Comparison of ENCODE assay signal across 1 cellular context in genomic region chr20:1171461-1172093, GRCh38.
TF ChIP-seq lines count a peak whose summit lies in the region.

No MANE protein-coding gene starts in this region.

TF ChIP-seq in WTC11, 78 proteins besides CTCF, POLR2A, EP300 and RAD21 (continued from another document):
- TF ChIP-seq USF1 (CRISPR knock-in tag; IDR thresholded peaks at IDR 0.05) (no peak), ZNF396 (CRISPR knock-in tag; IDR thresholded peaks at IDR 0.05; ENCODE audit: borderline replicate concordance) (no peak)
- TF ChIP-seq, protein P1, sequence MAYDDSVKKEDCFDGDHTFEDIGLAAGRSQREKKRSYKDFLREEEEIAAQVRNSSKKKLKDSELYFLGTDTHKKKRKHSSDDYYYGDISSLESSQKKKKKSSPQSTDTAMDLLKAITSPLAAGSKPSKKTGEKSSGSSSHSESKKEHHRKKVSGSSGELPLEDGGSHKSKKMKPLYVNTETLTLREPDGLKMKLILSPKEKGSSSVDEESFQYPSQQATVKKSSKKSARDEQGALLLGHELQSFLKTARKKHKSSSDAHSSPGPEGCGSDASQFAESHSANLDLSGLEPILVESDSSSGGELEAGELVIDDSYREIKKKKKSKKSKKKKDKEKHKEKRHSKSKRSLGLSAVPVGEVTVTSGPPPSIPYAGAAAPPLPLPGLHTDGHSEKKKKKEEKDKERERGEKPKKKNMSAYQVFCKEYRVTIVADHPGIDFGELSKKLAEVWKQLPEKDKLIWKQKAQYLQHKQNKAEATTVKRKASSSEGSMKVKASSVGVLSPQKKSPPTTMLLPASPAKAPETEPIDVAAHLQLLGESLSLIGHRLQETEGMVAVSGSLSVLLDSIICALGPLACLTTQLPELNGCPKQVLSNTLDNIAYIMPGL (CRISPR knock-in tag; IDR thresholded peaks at IDR 0.05): no peak; the same call in 1 of the 2 replicates
- TF ChIP-seq, protein P2, sequence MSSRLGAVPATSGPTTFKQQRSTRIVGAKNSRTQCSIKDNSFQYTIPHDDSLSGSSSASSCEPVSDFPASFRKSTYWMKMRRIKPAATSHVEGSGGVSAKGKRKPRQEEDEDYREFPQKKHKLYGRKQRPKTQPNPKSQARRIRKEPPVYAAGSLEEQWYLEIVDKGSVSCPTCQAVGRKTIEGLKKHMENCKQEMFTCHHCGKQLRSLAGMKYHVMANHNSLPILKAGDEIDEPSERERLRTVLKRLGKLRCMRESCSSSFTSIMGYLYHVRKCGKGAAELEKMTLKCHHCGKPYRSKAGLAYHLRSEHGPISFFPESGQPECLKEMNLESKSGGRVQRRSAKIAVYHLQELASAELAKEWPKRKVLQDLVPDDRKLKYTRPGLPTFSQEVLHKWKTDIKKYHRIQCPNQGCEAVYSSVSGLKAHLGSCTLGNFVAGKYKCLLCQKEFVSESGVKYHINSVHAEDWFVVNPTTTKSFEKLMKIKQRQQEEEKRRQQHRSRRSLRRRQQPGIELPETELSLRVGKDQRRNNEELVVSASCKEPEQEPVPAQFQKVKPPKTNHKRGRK (CRISPR knock-in tag; IDR thresholded peaks at IDR 0.05; ENCODE audit: borderline replicate concordance): no peak
TF ChIP-seq in WTC11: peak in this region for 8.
